Comparison of ENCODE assay signal across 12 cellular contexts in the genomic region with DNA sequence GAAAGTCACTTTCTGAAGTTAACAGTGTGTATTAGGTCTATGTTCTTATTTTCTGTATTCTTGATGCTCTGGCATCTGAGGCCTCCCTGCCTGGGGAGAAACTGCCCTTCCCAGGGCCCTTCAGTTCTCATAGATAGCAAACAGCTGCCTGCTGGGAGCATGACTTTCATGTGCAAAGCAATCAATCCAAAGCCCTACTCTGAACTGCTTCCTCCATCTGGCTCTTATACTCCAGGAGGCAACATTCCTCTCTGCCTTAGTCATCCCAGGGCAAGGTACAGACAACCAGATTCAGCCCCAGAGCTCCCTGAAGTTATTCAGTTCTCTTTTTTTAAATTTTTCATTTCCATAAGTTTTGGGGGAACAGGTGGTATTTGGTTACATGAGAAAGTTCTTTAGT. TPM values are rescaled to one million over a fixed set of nuclear protein-coding genes. Genes with fewer than 3 reads are reported as not detected.
DNase-seq lines count a peak whose midpoint lies in the region; ATAC-seq and TF ChIP-seq lines count a peak whose summit lies in the region.
"Had no signal": no experiment of that assay in that cellular context is flagged by ENCODE, and none has a peak within 500 bp of the region (broad histone marks: within the 10 kb centered on the region; RNA-seq: fewer than 3 reads in every experiment).

No MANE protein-coding gene starts in this region.

- no peaks in the 10 kb centered on the region for H3K27me3 ChIP-seq in ACC112 (ENCODE audit: insufficient read depth, low read length)
- H3K27me3 ChIP-seq: SJCRH30 had no signal

- peak; percentile 62 for DNase-seq in HFFc6
- peak; percentile 33 for DNase-seq in amniotic stem cell (lab: John Stamatoyannopoulos, UW)
- DNase-seq in iris pigment epithelial cell (ENCODE audit: low read depth), result peak; percentile 91
- DNase-seq in putamen (ENCODE audit: low spot score), result no peak
- no peak for DNase-seq in stimulated activated CD4-positive, alpha-beta T cell treated with anti-CD3 and anti-CD28 coated beads, Interleukin-12 subunit alpha, Interleukin-12 subunit beta, amount 100 ng/mL, for 4 hours
- no peak for DNase-seq in NAMALWA (ENCODE audit: low spot score)
- DNase-seq: C1 segment of cervical spinal cord, cortex of kidney, MM.1S had no signal

- H3K4me3 Mint-ChIP-seq in HFFc6, result peak overlapping the region; percentile 6; the same call in 1 of the 2 replicates

- peak overlapping the region; percentile 34 for H3K27ac Mint-ChIP-seq in HFFc6

- H3K36me3 Mint-ChIP-seq in HFFc6 (ENCODE audit: low read depth), result no peaks in the 10 kb centered on the region

- H2AFZ ChIP-seq in ACC112 (ENCODE audit: low read length, unreplicated experiment), result no peak overlapping the region

- peaks cover 10% of the 10 kb centered on the region for H3K9me3 Mint-ChIP-seq in HFFc6

- no peaks in the 10 kb centered on the region for H3K79me2 ChIP-seq in ACC112 (ENCODE audit: control insufficient read depth, insufficient read depth, low read length, unreplicated experiment)

- H3K27ac ChIP-seq in ACC112 (ENCODE audit: low read depth, low read length), result peak overlapping the region; percentile 15; the same call in 1 of the 2 replicates
- H3K27ac ChIP-seq: SJCRH30 had no signal

- H3K36me3 ChIP-seq in ACC112 (ENCODE audit: insufficient read depth, low read length), result no peaks in the 10 kb centered on the region
- H3K36me3 ChIP-seq: SJCRH30 had no signal

- H3K4me1 ChIP-seq in ACC112 (ENCODE audit: control insufficient read depth, insufficient read depth, low read length, unreplicated experiment), result peaks cover 46% of the 10 kb centered on the region
- H3K4me1 ChIP-seq: SJCRH30 had no signal

- ATAC-seq in HG02870 (IDR thresholded peaks at IDR 0.05; ENCODE audit: unreplicated experiment), result no peak

- no peaks in the 10 kb centered on the region; the same call in 1 of the 2 replicates for H3K27me3 Mint-ChIP-seq in HFFc6 (ENCODE audit: insufficient read depth)

- peaks cover 49% of the 10 kb centered on the region for H3K4me1 Mint-ChIP-seq in HFFc6 (ENCODE audit: low read depth)

- H3K4me3 ChIP-seq in ACC112 (ENCODE audit: low read depth, low read length), result no peak overlapping the region
- H3K4me3 ChIP-seq: SJCRH30 had no signal

- no peak for TF ChIP-seq CTCF in HFFc6 (IDR thresholded peaks at IDR 0.05)

RNA-seq across cellular contexts. Expression of a gene that starts 41.7 kb away (rescaled TPM):
- total RNA-seq in HFFc6 (2021; fragmentation: NEBNext Ultra II Directional; extraction: Animal tissue kit (Norgen Biotek cat#: 25700)), result 10 to 100 TPM; 19.7 to 26.0 (median 24.6) TPM
- total RNA-seq: SJCRH30 had no signal

Comparison
In these comparisons a context has a peak if more than half of its experiments do, and no peak if none do; other contexts are left out.
1. DNase-seq: peak in HFFc6 (single experiment), amniotic stem cell (single experiment) and iris pigment epithelial cell (single experiment); none in putamen (single experiment), stimulated activated CD4-positive, alpha-beta T cell treated with anti-CD3 and anti-CD28 coated beads, Interleukin-12 subunit alpha, Interleukin-12 subunit beta, amount 100 ng/mL, for 4 hours (single experiment) and NAMALWA (single experiment).